18 cellular contexts compared by ENCODE assay signal in genomic region chr4:25815586-25815985, GRCh38. TPM values are rescaled to one million over a fixed set of nuclear protein-coding genes. Genes with fewer than 3 reads are reported as not detected.
DNase-seq lines count a peak whose midpoint lies in the region; ATAC-seq, FAIRE-seq and TF ChIP-seq lines count a peak whose summit lies in the region.
"Had no signal": no experiment of that assay in that cellular context is flagged by ENCODE, and none has a peak within 500 bp of the region (broad histone marks: within the 10 kb centered on the region; RNA-seq: fewer than 3 reads in every experiment).

No MANE protein-coding gene starts in this region.

- H3K4me1 Mint-ChIP-seq in astrocyte (ENCODE audit: low read depth, unreplicated experiment), result peaks cover 60% of the 10 kb centered on the region
- H3K4me1 Mint-ChIP-seq in activated T-cell treated with anti-CD3 and anti-CD28 coated beads, Interleukin-2, amount 50 U/mL, for 72 hours (ENCODE audit: low read depth), result no peaks in the 10 kb centered on the region

- POLR2A ChIA-PET in IMR-90 (lab: Charles Lee; ENCODE audit: unreplicated experiment), result no interaction called here

- peak overlapping the region; percentile 82; the same call in 2 of the 3 replicates for H2BK15ac ChIP-seq in IMR-90 (ENCODE audit: low read depth, low read length)

- no peak overlapping the region for H3K4me3 Mint-ChIP-seq in astrocyte (ENCODE audit: unreplicated experiment)
- H3K4me3 Mint-ChIP-seq in activated T-cell treated with anti-CD3 and anti-CD28 coated beads, Interleukin-2, amount 50 U/mL, for 72 hours, result no peak overlapping the region
- H3K4me3 Mint-ChIP-seq: CD4-positive, alpha-beta memory T cell had no signal

- H3K27ac Mint-ChIP-seq in astrocyte (ENCODE audit: unreplicated experiment), result no peak overlapping the region
- no peak overlapping the region for H3K27ac Mint-ChIP-seq in activated T-cell treated with anti-CD3 and anti-CD28 coated beads, Interleukin-2, amount 50 U/mL, for 72 hours

- no TSS peak for BruUV-seq in IMR-90 (replicated peaks; lab: Mats Ljungman, UMichigan)

- peak overlapping the region; percentile 10 for H2BK5ac ChIP-seq in IMR-90 (ENCODE audit: low read depth, low read length, poor library complexity, severe bottlenecking)

- peaks cover 11% of the 10 kb centered on the region for H3K36me3 Mint-ChIP-seq in astrocyte (ENCODE audit: low read depth, unreplicated experiment)
- H3K36me3 Mint-ChIP-seq in activated T-cell treated with anti-CD3 and anti-CD28 coated beads, Interleukin-2, amount 50 U/mL, for 72 hours (ENCODE audit: insufficient read depth in 2 of 2), result peaks cover 7 to 13% of the 10 kb centered on the region in 2 donors

- H3K36me3 ChIP-seq in IMR-90 (ENCODE audit: control insufficient read depth, insufficient read depth, low read length), result peaks cover 4% of the 10 kb centered on the region
- no peaks in the 10 kb centered on the region for H3K36me3 ChIP-seq in astrocyte (ENCODE audit: insufficient read depth, low read length)

- in situ Hi-C loops in IMR-90 (cut with MboI; ENCODE audit: low sequenced_read_pairs), result no loop called here

- H3K9ac ChIP-seq in IMR-90 (ENCODE audit: low read depth, low read length) (no peak overlapping the region), astrocyte (ENCODE audit: low read length) (peak overlapping the region; percentile 7)

- H3K9me3 Mint-ChIP-seq in astrocyte (ENCODE audit: unreplicated experiment), result no peaks in the 10 kb centered on the region
- H3K9me3 Mint-ChIP-seq in activated T-cell treated with anti-CD3 and anti-CD28 coated beads, Interleukin-2, amount 50 U/mL, for 72 hours, result no peaks in the 10 kb centered on the region
- H3K9me3 Mint-ChIP-seq: CD4-positive, alpha-beta memory T cell had no signal

- no peak for ATAC-seq in IMR-90 (ENCODE audit: low read depth)
- no peak for ATAC-seq in activated T-cell treated with anti-CD3 and anti-CD28 coated beads, Interleukin-2, amount 50 U/mL, for 72 hours (replicated peaks in 1 of 2)
- ATAC-seq in HG02870 (IDR thresholded peaks at IDR 0.05; ENCODE audit: unreplicated experiment), result no peak
- no peak for ATAC-seq in left lobe of liver

- peak overlapping the region; percentile 45; the same call in 1 of the 2 replicates for H3K23ac ChIP-seq in IMR-90 (ENCODE audit: low read depth, low read length)

- no peak overlapping the region for H2AK9ac ChIP-seq in IMR-90 (replicated peaks; ENCODE audit: low read depth, low read length, poor library complexity)

- TF ChIP-seq CTCF in IMR-90 (conservative IDR thresholded peaks at IDR 0.05; ENCODE audit: low read depth, low read length), result no peak
- no peak for TF ChIP-seq CTCF in astrocyte (IDR thresholded peaks at IDR 0.05; ENCODE audit: insufficient read depth, low read depth, low read length)
- no peak for TF ChIP-seq CTCF in fibroblast of mammary gland (conservative IDR thresholded peaks at IDR 0.05; ENCODE audit: control insufficient read depth, insufficient read depth, low read depth, low read length)

- peak overlapping the region; percentile 43; the same call in 1 of the 2 replicates for H2BK20ac ChIP-seq in IMR-90 (ENCODE audit: low read depth, low read length)

- H3K27me3 ChIP-seq in IMR-90 (ENCODE audit: control insufficient read depth, insufficient read depth, low read length) (no peaks in the 10 kb centered on the region), astrocyte (ENCODE audit: insufficient read depth, low read length) (no peaks in the 10 kb centered on the region)

- peak; percentile 5 for FAIRE-seq in astrocyte (lab: Jason Lieb, UNC)

- H4K8ac ChIP-seq in IMR-90 (ENCODE audit: low read depth in 2 of 2, low read length in 2 of 2), result peak overlapping the region in 1 of 2 experiments; percentile 33; a peak in 1 of 4 replicates

- no peak overlapping the region for H4K91ac ChIP-seq in IMR-90 (ENCODE audit: insufficient read depth, low read depth, low read length)

- no peak for TF ChIP-seq POLR2A in IMR-90 (IDR thresholded peaks at IDR 0.05; ENCODE audit: low read depth, low read length)

- CTCF ChIA-PET in IMR-90 (lab: Yijun Ruan, JAX), result interaction anchor here (0.9 to 1.5 kb wide), 2 partner anchors 48 to 113 kb away, joined by 4 to 5 read pairs; no protein-coding TSS in a partner anchor

- no CpG with 5 or more reads among the region's 5 CpGs for WGBS in IMR-90 (ENCODE audit: extremely low coverage in 2 of 2, insufficient read length in 1 of 2), 2 experiments

- H3K9me1 ChIP-seq in IMR-90 (ENCODE audit: insufficient read depth, low read length), result peaks cover 43% of the 10 kb centered on the region

- peaks cover 0 to 6% of the 10 kb centered on the region in 2 experiments; a peak in 2 of 4 replicates for H3K79me1 ChIP-seq in IMR-90 (ENCODE audit: low read depth in 1 of 2, low read length in 2 of 2)

- H3K27me3 Mint-ChIP-seq in astrocyte (ENCODE audit: low read depth, unreplicated experiment), result no peaks in the 10 kb centered on the region
- no peaks in the 10 kb centered on the region for H3K27me3 Mint-ChIP-seq in activated T-cell treated with anti-CD3 and anti-CD28 coated beads, Interleukin-2, amount 50 U/mL, for 72 hours (ENCODE audit: low read depth)
- H3K27me3 Mint-ChIP-seq: CD4-positive, alpha-beta memory T cell had no signal

- H2AFZ ChIP-seq in IMR-90 (replicated peaks; ENCODE audit: low read length, poor library complexity) (peak overlapping the region; percentile 55), astrocyte (ENCODE audit: low read depth, low read length) (no peak overlapping the region)

- H3K14ac ChIP-seq in IMR-90 (replicated peaks; ENCODE audit: low read depth, low read length), result peak overlapping the region; percentile 59

- H3K4me2 ChIP-seq in IMR-90 (ENCODE audit: low read depth, low read length), result no peak overlapping the region
- H3K4me2 ChIP-seq in astrocyte (ENCODE audit: low read length), result no peak overlapping the region

- H4K20me1 ChIP-seq in IMR-90 (ENCODE audit: insufficient read depth, low read length) (peaks cover 4% of the 10 kb centered on the region; the same call in 1 of the 2 replicates), astrocyte (ENCODE audit: insufficient read depth, low read length) (no peaks in the 10 kb centered on the region)

- dilution Hi-C loops in IMR-90 (cut with HindIII; ENCODE audit: low sequenced_read_pairs, unreplicated experiment), result no loop called here

- no peaks in the 10 kb centered on the region for H3K79me2 ChIP-seq in astrocyte (ENCODE audit: insufficient read depth, low read length)

- H3K4me3 ChIP-seq in IMR-90 (ENCODE audit: insufficient read depth, low read depth, low read length) (no peak overlapping the region), astrocyte (ENCODE audit: insufficient read depth, low read depth, low read length) (no peak overlapping the region), fibroblast of mammary gland (ENCODE audit: control insufficient read depth, low read depth, low read length) (no peak overlapping the region), skeletal muscle cell (ENCODE audit: low read depth, low read length) (no peak overlapping the region)
- H3K4me3 ChIP-seq: SK-N-MC had no signal

- DNase-seq in IMR-90 (no peak), astrocyte (ENCODE audit: low read depth) (peak; percentile 20), fibroblast of mammary gland (ENCODE audit: low read depth) (peak; percentile 74), skeletal muscle cell (ENCODE audit: low read depth) (peak; percentile 38), posterior vena cava (ENCODE audit: low spot score) (no peak), left lobe of liver (ENCODE audit: low spot score) (no peak)
- no peak for DNase-seq in activated T-cell treated with anti-CD3 and anti-CD28 coated beads, Interleukin-2, amount 50 U/mL, for 72 hours
- DNase-seq: Calu3; CD4-positive, alpha-beta memory T cell; DMS53; H7; MV-4-11; NCI-H1417 treated with DMSO at 0.1 percent for 48 hours; NCI-H2171; NCI-H510A; NCI-H82 had no signal

- no peak for TF ChIP-seq RAD21 in IMR-90 (IDR thresholded peaks at IDR 0.05; ENCODE audit: low read length)

- H3K4ac ChIP-seq in IMR-90 (ENCODE audit: low read depth, low read length), result peak overlapping the region; percentile 75; the same call in 1 of the 2 replicates

- no peak overlapping the region for H4K5ac ChIP-seq in IMR-90 (ENCODE audit: low read depth, low read length)

- H3K18ac ChIP-seq in IMR-90 (ENCODE audit: low read depth, low read length), result no peak overlapping the region

- H3K9me3 ChIP-seq in IMR-90 (ENCODE audit: control insufficient read depth, insufficient read depth, low read length), result no peaks in the 10 kb centered on the region
- H3K9me3 ChIP-seq in astrocyte (ENCODE audit: insufficient read depth, low read depth, low read length), result no peaks in the 10 kb centered on the region

- peaks cover 37% of the 10 kb centered on the region for H3K4me1 ChIP-seq in IMR-90 (ENCODE audit: control insufficient read depth, insufficient read depth, low read length)
- peaks cover 63% of the 10 kb centered on the region for H3K4me1 ChIP-seq in astrocyte (ENCODE audit: insufficient read depth, low read length)

- H3K56ac ChIP-seq in IMR-90 (ENCODE audit: extremely low read depth, insufficient read depth, low read length), result no peak overlapping the region

- peak overlapping the region; percentile 79 for H2BK120ac ChIP-seq in IMR-90 (ENCODE audit: low read depth, low read length)

- H3K27ac ChIP-seq in IMR-90 (ENCODE audit: insufficient read depth, low read length), result no peak overlapping the region
- H3K27ac ChIP-seq in astrocyte (ENCODE audit: low read depth, low read length), result peak overlapping the region; percentile 90
- H3K27ac ChIP-seq: SK-N-MC had no signal

- H2AK5ac ChIP-seq in IMR-90 (ENCODE audit: low read depth, low read length), result peak overlapping the region; percentile 90

- intact Hi-C loops in IMR-90 (cut with micrococcal nuclease), result loop anchor here (5.0 kb wide), 1 partner anchor 97 kb away; the partner anchor contains the start of gene SMIM20
- intact Hi-C loops in posterior vena cava (cut with DNase I), result no loop called here

TF ChIP-seq in IMR-90, 13 proteins besides CTCF, POLR2A, EP300 and RAD21 (continues in another document):
- TF ChIP-seq CEBPB (IDR thresholded peaks at IDR 0.05; ENCODE audit: low read depth, low read length) (no peak), CHD1 (IDR thresholded peaks at IDR 0.05; ENCODE audit: low read depth, low read length) (no peak), USF2 (IDR thresholded peaks at IDR 0.05; ENCODE audit: low read depth, low read length) (no peak)

RNA-seq across cellular contexts. Expression of gene SEL1L3, which starts 47.2 kb away (rescaled TPM):
- total RNA-seq in IMR-90 (2012; rRNA removed), result 31.7 and 43.7 TPM in 2 replicates
- polyA plus RNA-seq in IMR-90 (2012; rRNA removed), result 13.1 and 16.4 TPM in 2 replicates
- 5.4 and 6.4 TPM in 2 replicates for polyA plus RNA-seq in IMR-90 (2012; cell fraction: cytosol; rRNA removed)
- polyA plus RNA-seq in IMR-90 (2012; cell fraction: nucleus; rRNA removed; ENCODE audit: low replicate concordance), result 5.6 and 13.5 TPM in 2 replicates
- total RNA-seq in astrocyte, result 24.9 and 32.7 TPM in 2 replicates
- total RNA-seq in activated T-cell treated with anti-CD3 and anti-CD28 coated beads, Interleukin-2, amount 50 U/mL, for 72 hours, result 10 to 100 TPM; 27.7 to 61.2 TPM
- total RNA-seq in posterior vena cava, result 1 to 10 TPM; 9.5 to 9.7 TPM
- 5.0 TPM for total RNA-seq in left lobe of liver

Comparison
In these comparisons a context has a peak if more than half of its experiments do, and no peak if none do; other contexts are left out.
1. DNase-seq: peak in astrocyte (single experiment), fibroblast of mammary gland (single experiment) and skeletal muscle cell (single experiment); none in IMR-90 (single experiment), activated T-cell treated with anti-CD3 and anti-CD28 coated beads, Interleukin-2, amount 50 U/mL, for 72 hours (0 of 2), posterior vena cava (single experiment) and left lobe of liver (single experiment).